Comparison of ENCODE assay signal across 21 cellular contexts in genomic region chr9:1954238-1954637, GRCh38.
"Had no signal": no experiment of that assay in that cellular context is flagged by ENCODE, and none has a peak within 500 bp of the region (broad histone marks: within the 10 kb centered on the region; RNA-seq: fewer than 3 reads in every experiment).

No MANE protein-coding gene starts in this region.

- ATAC-seq: effector memory CD8-positive, alpha-beta T cell; esophagus mucosa; foreskin keratinocyte; gastrocnemius medialis; gastroesophageal sphincter; heart left ventricle; heart right ventricle had no signal

- DNase-seq: colonic mucosa; cortex of kidney; dermis blood vessel endothelial cell; dorsolateral prefrontal cortex; effector CD4-positive, alpha-beta T cell; effector CD8-positive, alpha-beta T cell; effector memory CD4-positive, alpha-beta T cell; effector memory CD8-positive, alpha-beta T cell; endodermal cell; erythroblast; esophagus squamous epithelium; foreskin fibroblast; foreskin keratinocyte; foreskin melanocyte; gastrocnemius medialis; glutamatergic neuron; head of caudate nucleus; heart left ventricle; heart right ventricle had no signal
